1 cellular context compared by ENCODE assay signal in genomic region chr18:74266161-74266560, GRCh38.
TF ChIP-seq lines count a peak whose summit lies in the region.

No MANE protein-coding gene starts in this region.

TF ChIP-seq in HepG2, 621 proteins besides CTCF, POLR2A, EP300 and RAD21 (continued from another document and continues in another):
- TF ChIP-seq, protein P1, sequence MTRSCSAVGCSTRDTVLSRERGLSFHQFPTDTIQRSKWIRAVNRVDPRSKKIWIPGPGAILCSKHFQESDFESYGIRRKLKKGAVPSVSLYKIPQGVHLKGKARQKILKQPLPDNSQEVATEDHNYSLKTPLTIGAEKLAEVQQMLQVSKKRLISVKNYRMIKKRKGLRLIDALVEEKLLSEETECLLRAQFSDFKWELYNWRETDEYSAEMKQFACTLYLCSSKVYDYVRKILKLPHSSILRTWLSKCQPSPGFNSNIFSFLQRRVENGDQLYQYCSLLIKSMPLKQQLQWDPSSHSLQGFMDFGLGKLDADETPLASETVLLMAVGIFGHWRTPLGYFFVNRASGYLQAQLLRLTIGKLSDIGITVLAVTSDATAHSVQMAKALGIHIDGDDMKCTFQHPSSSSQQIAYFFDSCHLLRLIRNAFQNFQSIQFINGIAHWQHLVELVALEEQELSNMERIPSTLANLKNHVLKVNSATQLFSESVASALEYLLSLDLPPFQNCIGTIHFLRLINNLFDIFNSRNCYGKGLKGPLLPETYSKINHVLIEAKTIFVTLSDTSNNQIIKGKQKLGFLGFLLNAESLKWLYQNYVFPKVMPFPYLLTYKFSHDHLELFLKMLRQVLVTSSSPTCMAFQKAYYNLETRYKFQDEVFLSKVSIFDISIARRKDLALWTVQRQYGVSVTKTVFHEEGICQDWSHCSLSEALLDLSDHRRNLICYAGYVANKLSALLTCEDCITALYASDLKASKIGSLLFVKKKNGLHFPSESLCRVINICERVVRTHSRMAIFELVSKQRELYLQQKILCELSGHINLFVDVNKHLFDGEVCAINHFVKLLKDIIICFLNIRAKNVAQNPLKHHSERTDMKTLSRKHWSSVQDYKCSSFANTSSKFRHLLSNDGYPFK (CRISPR knock-in tag; IDR thresholded peaks at IDR 0.05; ENCODE audit: borderline replicate concordance) = no peak
- TF ChIP-seq ZNF441 (CRISPR knock-in tag; IDR thresholded peaks at IDR 0.05; ENCODE audit: borderline replicate concordance) (no peak), KDM5B (CRISPR knock-in tag; IDR thresholded peaks at IDR 0.05; ENCODE audit: borderline replicate concordance) (no peak), RAD51 (IDR thresholded peaks at IDR 0.05; ENCODE audit: borderline replicate concordance) (no peak), ZBTB44 (CRISPR knock-in tag; IDR thresholded peaks at IDR 0.05) (no peak), SIN3A (IDR thresholded peaks at IDR 0.05; ENCODE audit: borderline replicate concordance, low read depth, low read length) (no peak), GABPA (IDR thresholded peaks at IDR 0.05; ENCODE audit: low read depth, low read length) (no peak), GABPA (CRISPR knock-in tag; IDR thresholded peaks at IDR 0.05; ENCODE audit: low read depth) (no peak), SOX5 (CRISPR knock-in tag; IDR thresholded peaks at IDR 0.05; ENCODE audit: borderline replicate concordance) (peak; percentile 17; the same call in 1 of the 2 replicates), ZNF124 (CRISPR knock-in tag; IDR thresholded peaks at IDR 0.05) (peak; percentile 36), GLI4 (CRISPR knock-in tag; IDR thresholded peaks at IDR 0.05; ENCODE audit: borderline replicate concordance) (no peak), NFE2L2 (IDR thresholded peaks at IDR 0.05; ENCODE audit: low read length) (no peak), SYNCRIP (IDR thresholded peaks at IDR 0.05; ENCODE audit: insufficient read depth, low read depth, low read length) (no peak), ZNF672 (CRISPR knock-in tag; IDR thresholded peaks at IDR 0.05) (no peak), ZSCAN25 (CRISPR knock-in tag; IDR thresholded peaks at IDR 0.05) (no peak), ZFAT (CRISPR knock-in tag; conservative IDR thresholded peaks at IDR 0.05) (no peak), HNF4G (IDR thresholded peaks at IDR 0.05; ENCODE audit: borderline replicate concordance, low read depth, low read length) (peak; percentile 27; the same call in 1 of the 2 replicates), HNF4G (CRISPR knock-in tag; IDR thresholded peaks at IDR 0.05; ENCODE audit: borderline replicate concordance, low read depth) (no peak), ZNF775 (CRISPR knock-in tag; IDR thresholded peaks at IDR 0.05; ENCODE audit: borderline replicate concordance) (no peak), ARID3A (IDR thresholded peaks at IDR 0.05; ENCODE audit: low read depth, low read length) (peak; percentile 89), ZMAT3 (CRISPR knock-in tag; conservative IDR thresholded peaks at IDR 0.05) (no peak), STAT5B (CRISPR knock-in tag; IDR thresholded peaks at IDR 0.05) (no peak), PRDM10 (CRISPR knock-in tag; IDR thresholded peaks at IDR 0.05; ENCODE audit: low read depth) (0 out of 2 replicates have a peak, but pooled peaks have one; percentile 75), GMEB2 (CRISPR knock-in tag; IDR thresholded peaks at IDR 0.05; ENCODE audit: low read depth) (no peak), NR2F6 (IDR thresholded peaks at IDR 0.05) (peak; percentile 5; the same call in 1 of the 2 replicates), NR2F6 (CRISPR knock-in tag; IDR thresholded peaks at IDR 0.05) (no peak), ZNF75D (CRISPR knock-in tag; IDR thresholded peaks at IDR 0.05; ENCODE audit: borderline replicate concordance) (no peak), BRD4 (CRISPR knock-in tag; IDR thresholded peaks at IDR 0.05) (no peak), ZNF724P (CRISPR knock-in tag; IDR thresholded peaks at IDR 0.05; ENCODE audit: borderline replicate concordance) (0 out of 2 replicates have a peak, but pooled peaks have one; percentile 44), ZNF510 (CRISPR knock-in tag; IDR thresholded peaks at IDR 0.05; ENCODE audit: low read depth) (no peak), SAFB2 (CRISPR knock-in tag; IDR thresholded peaks at IDR 0.05; ENCODE audit: borderline replicate concordance, low read depth) (no peak), SMARCE1 (IDR thresholded peaks at IDR 0.05; ENCODE audit: borderline replicate concordance) (no peak), ETV5 (CRISPR knock-in tag; IDR thresholded peaks at IDR 0.05; ENCODE audit: borderline replicate concordance) (no peak; the same call in 1 of the 2 replicates)
- TF ChIP-seq, protein P2, sequence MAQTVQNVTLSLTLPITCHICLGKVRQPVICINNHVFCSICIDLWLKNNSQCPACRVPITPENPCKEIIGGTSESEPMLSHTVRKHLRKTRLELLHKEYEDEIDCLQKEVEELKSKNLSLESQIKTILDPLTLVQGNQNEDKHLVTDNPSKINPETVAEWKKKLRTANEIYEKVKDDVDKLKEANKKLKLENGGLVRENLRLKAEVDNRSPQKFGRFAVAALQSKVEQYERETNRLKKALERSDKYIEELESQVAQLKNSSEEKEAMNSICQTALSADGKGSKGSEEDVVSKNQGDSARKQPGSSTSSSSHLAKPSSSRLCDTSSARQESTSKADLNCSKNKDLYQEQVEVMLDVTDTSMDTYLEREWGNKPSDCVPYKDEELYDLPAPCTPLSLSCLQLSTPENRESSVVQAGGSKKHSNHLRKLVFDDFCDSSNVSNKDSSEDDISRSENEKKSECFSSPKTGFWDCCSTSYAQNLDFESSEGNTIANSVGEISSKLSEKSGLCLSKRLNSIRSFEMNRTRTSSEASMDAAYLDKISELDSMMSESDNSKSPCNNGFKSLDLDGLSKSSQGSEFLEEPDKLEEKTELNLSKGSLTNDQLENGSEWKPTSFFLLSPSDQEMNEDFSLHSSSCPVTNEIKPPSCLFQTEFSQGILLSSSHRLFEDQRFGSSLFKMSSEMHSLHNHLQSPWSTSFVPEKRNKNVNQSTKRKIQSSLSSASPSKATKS (CRISPR knock-in tag; IDR thresholded peaks at IDR 0.05) = no peak
- TF ChIP-seq, protein P3, sequence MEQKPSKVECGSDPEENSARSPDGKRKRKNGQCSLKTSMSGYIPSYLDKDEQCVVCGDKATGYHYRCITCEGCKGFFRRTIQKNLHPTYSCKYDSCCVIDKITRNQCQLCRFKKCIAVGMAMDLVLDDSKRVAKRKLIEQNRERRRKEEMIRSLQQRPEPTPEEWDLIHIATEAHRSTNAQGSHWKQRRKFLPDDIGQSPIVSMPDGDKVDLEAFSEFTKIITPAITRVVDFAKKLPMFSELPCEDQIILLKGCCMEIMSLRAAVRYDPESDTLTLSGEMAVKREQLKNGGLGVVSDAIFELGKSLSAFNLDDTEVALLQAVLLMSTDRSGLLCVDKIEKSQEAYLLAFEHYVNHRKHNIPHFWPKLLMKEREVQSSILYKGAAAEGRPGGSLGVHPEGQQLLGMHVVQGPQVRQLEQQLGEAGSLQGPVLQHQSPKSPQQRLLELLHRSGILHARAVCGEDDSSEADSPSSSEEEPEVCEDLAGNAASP (CRISPR knock-in tag; IDR thresholded peaks at IDR 0.05; ENCODE audit: borderline replicate concordance) = no peak
- TF ChIP-seq, protein P4, sequence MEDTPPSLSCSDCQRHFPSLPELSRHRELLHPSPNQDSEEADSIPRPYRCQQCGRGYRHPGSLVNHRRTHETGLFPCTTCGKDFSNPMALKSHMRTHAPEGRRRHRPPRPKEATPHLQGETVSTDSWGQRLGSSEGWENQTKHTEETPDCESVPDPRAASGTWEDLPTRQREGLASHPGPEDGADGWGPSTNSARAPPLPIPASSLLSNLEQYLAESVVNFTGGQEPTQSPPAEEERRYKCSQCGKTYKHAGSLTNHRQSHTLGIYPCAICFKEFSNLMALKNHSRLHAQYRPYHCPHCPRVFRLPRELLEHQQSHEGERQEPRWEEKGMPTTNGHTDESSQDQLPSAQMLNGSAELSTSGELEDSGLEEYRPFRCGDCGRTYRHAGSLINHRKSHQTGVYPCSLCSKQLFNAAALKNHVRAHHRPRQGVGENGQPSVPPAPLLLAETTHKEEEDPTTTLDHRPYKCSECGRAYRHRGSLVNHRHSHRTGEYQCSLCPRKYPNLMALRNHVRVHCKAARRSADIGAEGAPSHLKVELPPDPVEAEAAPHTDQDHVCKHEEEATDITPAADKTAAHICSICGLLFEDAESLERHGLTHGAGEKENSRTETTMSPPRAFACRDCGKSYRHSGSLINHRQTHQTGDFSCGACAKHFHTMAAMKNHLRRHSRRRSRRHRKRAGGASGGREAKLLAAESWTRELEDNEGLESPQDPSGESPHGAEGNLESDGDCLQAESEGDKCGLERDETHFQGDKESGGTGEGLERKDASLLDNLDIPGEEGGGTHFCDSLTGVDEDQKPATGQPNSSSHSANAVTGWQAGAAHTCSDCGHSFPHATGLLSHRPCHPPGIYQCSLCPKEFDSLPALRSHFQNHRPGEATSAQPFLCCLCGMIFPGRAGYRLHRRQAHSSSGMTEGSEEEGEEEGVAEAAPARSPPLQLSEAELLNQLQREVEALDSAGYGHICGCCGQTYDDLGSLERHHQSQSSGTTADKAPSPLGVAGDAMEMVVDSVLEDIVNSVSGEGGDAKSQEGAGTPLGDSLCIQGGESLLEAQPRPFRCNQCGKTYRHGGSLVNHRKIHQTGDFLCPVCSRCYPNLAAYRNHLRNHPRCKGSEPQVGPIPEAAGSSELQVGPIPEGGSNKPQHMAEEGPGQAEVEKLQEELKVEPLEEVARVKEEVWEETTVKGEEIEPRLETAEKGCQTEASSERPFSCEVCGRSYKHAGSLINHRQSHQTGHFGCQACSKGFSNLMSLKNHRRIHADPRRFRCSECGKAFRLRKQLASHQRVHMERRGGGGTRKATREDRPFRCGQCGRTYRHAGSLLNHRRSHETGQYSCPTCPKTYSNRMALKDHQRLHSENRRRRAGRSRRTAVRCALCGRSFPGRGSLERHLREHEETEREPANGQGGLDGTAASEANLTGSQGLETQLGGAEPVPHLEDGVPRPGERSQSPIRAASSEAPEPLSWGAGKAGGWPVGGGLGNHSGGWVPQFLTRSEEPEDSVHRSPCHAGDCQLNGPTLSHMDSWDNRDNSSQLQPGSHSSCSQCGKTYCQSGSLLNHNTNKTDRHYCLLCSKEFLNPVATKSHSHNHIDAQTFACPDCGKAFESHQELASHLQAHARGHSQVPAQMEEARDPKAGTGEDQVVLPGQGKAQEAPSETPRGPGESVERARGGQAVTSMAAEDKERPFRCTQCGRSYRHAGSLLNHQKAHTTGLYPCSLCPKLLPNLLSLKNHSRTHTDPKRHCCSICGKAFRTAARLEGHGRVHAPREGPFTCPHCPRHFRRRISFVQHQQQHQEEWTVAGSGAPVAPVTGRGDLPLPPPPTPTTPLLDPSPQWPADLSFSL (CRISPR knock-in tag; IDR thresholded peaks at IDR 0.05) = peak; percentile 70; the same call in 1 of the 2 replicates
